In genomic region chrX:123860983-123861382, GRCh38 we compare ENCODE assay signal across 8 cellular contexts. TPM values are rescaled to one million over a fixed set of nuclear protein-coding genes. Genes with fewer than 3 reads are reported as not detected.
A peak's percentile ranks its signal among the peaks of the same experiment; 100 is the strongest.
DNase-seq lines count a peak whose midpoint lies in the region; ATAC-seq lines count a peak whose summit lies in the region.

No MANE protein-coding gene starts in this region.

- H3K9me3 Mint-ChIP-seq in activated CD4-positive, alpha-beta T cell treated with anti-CD3 and anti-CD28 coated beads, Interleukin-2, amount 10 ng/mL, durations not matched to agents 7 days and 5 days: no peaks in the 10 kb centered on the region

- H3K36me3 Mint-ChIP-seq in activated CD4-positive, alpha-beta T cell treated with anti-CD3 and anti-CD28 coated beads, Interleukin-2, amount 10 ng/mL, durations not matched to agents 7 days and 5 days (ENCODE audit: low read depth): peaks cover 5% of the 10 kb centered on the region

- peak overlapping the region; percentile 95 for H3K27ac Mint-ChIP-seq in activated CD4-positive, alpha-beta T cell treated with anti-CD3 and anti-CD28 coated beads, Interleukin-2, amount 10 ng/mL, durations not matched to agents 7 days and 5 days

- in situ Hi-C loops in SK-MEL-5 (cut with HindIII; ENCODE audit: low pct_unique_long_range_greater_than_20kb, low sequenced_read_pairs): no loop called here

- peaks cover 18% of the 10 kb centered on the region for H3K4me1 Mint-ChIP-seq in activated CD4-positive, alpha-beta T cell treated with anti-CD3 and anti-CD28 coated beads, Interleukin-2, amount 10 ng/mL, durations not matched to agents 7 days and 5 days

- CTCF ChIA-PET in activated CD4-positive, alpha-beta T cell treated with anti-CD3 and anti-CD28 coated beads, Interleukin-2, amount 10 ng/mL, durations not matched to agents 7 days and 5 days (lab: Charles Lee): no interaction called here

- no peak for ATAC-seq in GM21381 (IDR thresholded peaks at IDR 0.05; ENCODE audit: unreplicated experiment)

- peak overlapping the region; percentile 90 for H3K4me3 Mint-ChIP-seq in activated CD4-positive, alpha-beta T cell treated with anti-CD3 and anti-CD28 coated beads, Interleukin-2, amount 10 ng/mL, durations not matched to agents 7 days and 5 days

- POLR2A ChIA-PET in activated CD4-positive, alpha-beta T cell treated with anti-CD3 and anti-CD28 coated beads, Interleukin-2, amount 10 ng/mL, durations not matched to agents 7 days and 5 days (lab: Charles Lee): no interaction called here

- peaks cover 2% of the 10 kb centered on the region for H3K27me3 Mint-ChIP-seq in activated CD4-positive, alpha-beta T cell treated with anti-CD3 and anti-CD28 coated beads, Interleukin-2, amount 10 ng/mL, durations not matched to agents 7 days and 5 days

- no peak for DNase-seq in activated CD4-positive, alpha-beta T cell treated with anti-CD3 and anti-CD28 coated beads, Interleukin-2, amount 10 ng/mL, durations not matched to agents 7 days and 5 days
- no peak for DNase-seq in activated CD4-positive, alpha-beta T cell treated with anti-CD3 and anti-CD28 coated beads, Interleukin-2, amount 50 U/mL, for 1 hour
- DNase-seq in SK-MEL-5 (ENCODE audit: low read depth, low spot score) (peak; percentile 13), fibroblast of gingiva (ENCODE audit: low read depth) (peak; percentile 13), pons (ENCODE audit: low spot score) (peak; percentile 32), foreskin melanocyte (no peak), OCI-M2 (lab: John Stamatoyannopoulos, UW; ENCODE audit: unreplicated experiment) (no peak)

RNA-seq across cellular contexts. Expression of gene XIAP, which starts 1.1 kb away (rescaled TPM):
- 10 to 100 TPM; 26.5 to 38.6 TPM for total RNA-seq in activated CD4-positive, alpha-beta T cell treated with anti-CD3 and anti-CD28 coated beads, Interleukin-2, amount 10 ng/mL, durations not matched to agents 7 days and 5 days
- total RNA-seq in SK-MEL-5 (2014; rRNA removed; shearing (Covaris generic)): 38.3 and 40.3 TPM in 2 replicates
- polyA plus RNA-seq in SK-MEL-5 (2015; cell fraction: cytosol; rRNA removed): 26.6 and 32.9 TPM in 2 replicates
- polyA plus RNA-seq in SK-MEL-5 (2015; cell fraction: nucleus; rRNA removed): 8.1 and 12.7 TPM in 2 replicates

Comparison
In these comparisons a context has a peak if more than half of its experiments do, and no peak if none do; other contexts are left out.
1. DNase-seq: peak in SK-MEL-5 (single experiment), fibroblast of gingiva (single experiment) and pons (single experiment); none in activated CD4-positive, alpha-beta T cell treated with anti-CD3 and anti-CD28 coated beads, Interleukin-2, amount 10 ng/mL, durations not matched to agents 7 days and 5 days (single experiment), activated CD4-positive, alpha-beta T cell treated with anti-CD3 and anti-CD28 coated beads, Interleukin-2, amount 50 U/mL, for 1 hour (single experiment), foreskin melanocyte (single experiment) and OCI-M2 (single experiment).